Comparison of ENCODE assay signal across 8 cellular contexts in the genomic region with DNA sequence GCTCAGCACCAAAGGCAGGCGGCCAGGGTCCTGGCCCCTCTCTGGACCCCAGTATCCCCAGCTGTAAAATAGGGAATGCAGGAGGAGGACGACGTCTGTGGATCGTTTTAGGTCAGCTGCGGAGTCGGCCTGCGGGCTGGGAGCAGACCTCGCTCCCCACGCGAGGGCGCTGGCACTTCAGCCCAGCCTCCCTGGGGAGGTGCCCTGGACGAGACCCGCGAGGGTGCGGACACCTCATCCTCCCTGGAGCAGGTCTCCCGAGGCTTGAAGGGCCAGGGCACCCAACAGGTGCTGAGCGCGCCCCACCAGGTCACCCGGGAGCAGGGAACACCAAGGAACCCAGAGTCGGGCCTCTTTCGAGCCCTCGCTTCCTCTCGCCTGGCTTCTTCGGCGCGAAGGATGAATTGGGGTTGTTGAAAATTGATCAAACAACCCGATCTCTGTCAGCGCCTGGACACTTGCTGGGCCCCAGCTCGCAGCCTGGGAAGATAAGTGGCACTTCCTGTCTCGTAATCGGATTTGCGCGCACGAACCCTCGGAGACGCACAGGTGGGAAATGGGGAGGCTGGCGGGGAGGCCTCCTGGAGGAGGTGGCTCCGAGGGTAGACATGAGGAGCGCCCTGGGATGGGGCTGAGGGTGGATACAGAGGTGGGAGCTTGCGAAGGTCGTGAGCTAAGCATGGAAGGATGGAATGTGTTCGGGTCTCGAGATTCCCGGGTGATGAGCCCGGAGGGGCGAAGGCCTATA.
DNase-seq lines count a peak whose midpoint lies in the region; ATAC-seq lines count a peak whose summit lies in the region.

No MANE protein-coding gene starts in this region.

- no peak overlapping the region for H3K27ac Mint-ChIP-seq in stimulated activated naive B cell treated with anti-CD40 and anti-IgM and Interleukin-4, amounts not matched to agents 10 μg/mL and 1 μg/mL and 100 μg/mL, for 72 hours

- no peaks in the 10 kb centered on the region for H3K36me3 ChIP-seq in muscle layer of colon (ENCODE audit: insufficient read depth, low read length)

- peak overlapping the region; percentile 89 to 90 for H3K4me3 Mint-ChIP-seq in stimulated activated naive B cell treated with anti-CD40 and anti-IgM and Interleukin-4, amounts not matched to agents 10 μg/mL and 1 μg/mL and 100 μg/mL, for 72 hours

- H3K27me3 ChIP-seq in muscle layer of colon (ENCODE audit: control insufficient read depth in 1 of 2, insufficient read depth in 2 of 2, low read length in 2 of 2): peaks cover 8 to 39% of the 10 kb centered on the region in 2 donors

- peaks cover 8% of the 10 kb centered on the region for H3K4me1 ChIP-seq in muscle layer of colon (ENCODE audit: insufficient read depth, low read length)

- H3K4me3 ChIP-seq in muscle layer of colon (ENCODE audit: low read depth in 1 of 2, low read length in 2 of 2): peak overlapping the region; percentile 41 to 58

- H3K27ac ChIP-seq in epithelial cell of prostate (peak overlapping the region; percentile 23), muscle layer of colon (ENCODE audit: low read depth, low read length) (no peak overlapping the region)

- H3K9me3 Mint-ChIP-seq in stimulated activated naive B cell treated with anti-CD40 and anti-IgM and Interleukin-4, amounts not matched to agents 10 μg/mL and 1 μg/mL and 100 μg/mL, for 72 hours: no peaks in the 10 kb centered on the region

- peaks cover 13 to 23% of the 10 kb centered on the region in 2 donors for H3K4me1 Mint-ChIP-seq in stimulated activated naive B cell treated with anti-CD40 and anti-IgM and Interleukin-4, amounts not matched to agents 10 μg/mL and 1 μg/mL and 100 μg/mL, for 72 hours

- H3K9me3 ChIP-seq in muscle layer of colon (ENCODE audit: low read length): no peaks in the 10 kb centered on the region

- peaks cover 49 to 50% of the 10 kb centered on the region in 2 donors for H3K27me3 Mint-ChIP-seq in stimulated activated naive B cell treated with anti-CD40 and anti-IgM and Interleukin-4, amounts not matched to agents 10 μg/mL and 1 μg/mL and 100 μg/mL, for 72 hours

- ATAC-seq in GM21717 (IDR thresholded peaks at IDR 0.05; ENCODE audit: unreplicated experiment) (peak; percentile 29), HG03469 (IDR thresholded peaks at IDR 0.05; ENCODE audit: unreplicated experiment) (no peak)
- ATAC-seq in stimulated activated naive B cell treated with anti-CD40 and anti-IgM and Interleukin-4, amounts not matched to agents 10 μg/mL and 1 μg/mL and 100 μg/mL, for 72 hours (replicated peaks): peak; percentile 48 to 50

- DNase-seq in D341Med (ENCODE audit: low spot score): peak; percentile 75
- DNase-seq in NCI-H2171 treated with DMSO at 0.1 percent for 48 hours (lab: John Stamatoyannopoulos, UW): peak; percentile 29
- DNase-seq in activated CD8-positive, alpha-beta memory T cell treated with anti-CD3 and anti-CD28 coated beads, Interleukin-2, amount 50 U/mL, for 4 hours: peak; percentile 66
- DNase-seq in epithelial cell of prostate (ENCODE audit: low read depth, low spot score): no peak
- DNase-seq in stimulated activated naive B cell treated with anti-CD40 and anti-IgM and Interleukin-4, amounts not matched to agents 10 μg/mL and 1 μg/mL and 100 μg/mL, for 72 hours: peak; percentile 38

- H3K9ac ChIP-seq in muscle layer of colon (ENCODE audit: low read length): no peak overlapping the region

- no peaks in the 10 kb centered on the region for H3K36me3 Mint-ChIP-seq in stimulated activated naive B cell treated with anti-CD40 and anti-IgM and Interleukin-4, amounts not matched to agents 10 μg/mL and 1 μg/mL and 100 μg/mL, for 72 hours
